Comparison of ENCODE assay signal across 22 cellular contexts in genomic region chr6:43407296-43407695, GRCh38. TPM values are rescaled to one million over a fixed set of nuclear protein-coding genes. Genes with fewer than 3 reads are reported as not detected.
A peak's percentile ranks its signal among the peaks of the same experiment; 100 is the strongest.
DNase-seq lines count a peak whose midpoint lies in the region; ATAC-seq, FAIRE-seq and TF ChIP-seq lines count a peak whose summit lies in the region.
"Had no signal": no experiment of that assay in that cellular context is flagged by ENCODE, and none has a peak within 500 bp of the region (broad histone marks: within the 10 kb centered on the region; RNA-seq: fewer than 3 reads in every experiment).

No MANE protein-coding gene starts in this region.

- H3K9me1 ChIP-seq in K562 (ENCODE audit: control insufficient read depth, insufficient read depth, low read length), result no peaks in the 10 kb centered on the region

- no peak for TF ChIP-seq POLR2A in K562 (conservative IDR thresholded peaks at IDR 0.05)

- POLR2A ChIA-PET in K562 (lab: Yijun Ruan, JAX), result no interaction called here

- intact Hi-C loops in K562 (cut with micrococcal nuclease), result no loop called here

- TF ChIP-seq CTCF in K562 (IDR thresholded peaks at IDR 0.05 in 2 of 3, conservative IDR thresholded peaks at IDR 0.05 in 1 of 3; ENCODE audit: insufficient read depth in 2 of 3, low read depth in 1 of 3, low read length in 3 of 3), result no peak
- TF ChIP-seq CTCF in neural progenitor cell (IDR thresholded peaks at IDR 0.05), result no peak

- H3K27me3 ChIP-seq in K562 (ENCODE audit: control insufficient read depth in 2 of 2, insufficient read depth in 2 of 2, low read length in 2 of 2) (peaks cover 14 to 22% of the 10 kb centered on the region in 2 experiments; a peak in 4 of 5 replicates), neural progenitor cell (peaks cover 21% of the 10 kb centered on the region)
- H3K27me3 ChIP-seq: BLaER1 treated with 17β-estradiol and CSF1 and Interleukin-3, amounts not matched to agents 10 nM and 100 nM had no signal

- H3K4me1 ChIP-seq in K562 (replicated peaks in 1 of 2; ENCODE audit: control insufficient read depth in 2 of 2, insufficient read depth in 2 of 2, low read length in 2 of 2) (peaks cover 0 to under 1% of the 10 kb centered on the region in 2 experiments; a peak in 1 of 5 replicates), neural progenitor cell (no peaks in the 10 kb centered on the region)
- H3K4me1 ChIP-seq: A549; BLaER1 treated with 17β-estradiol and CSF1 and Interleukin-3, amounts not matched to agents 10 nM and 100 nM; Caco-2 had no signal

- no peak for TF ChIP-seq RAD21 in K562 (CRISPR knock-in tag; conservative IDR thresholded peaks at IDR 0.05 in 1 of 2, IDR thresholded peaks at IDR 0.05 in 1 of 2)

- no peak overlapping the region for H3K9ac ChIP-seq in K562 (ENCODE audit: insufficient read depth in 1 of 2, low read depth in 2 of 2, low read length in 2 of 2)
- no peak overlapping the region for H3K9ac ChIP-seq in neural progenitor cell
- H3K9ac ChIP-seq: BLaER1 treated with 17β-estradiol and CSF1 and Interleukin-3, amounts not matched to agents 10 nM and 100 nM had no signal

- no peak for DNase-seq in activated naive CD4-positive, alpha-beta T cell treated with anti-CD3 and anti-CD28 coated beads, Interleukin-2, amount 10 ng/mL, durations not matched to agents 7 days and 5 days
- DNase-seq in K562 (ENCODE audit: extremely low read depth in 1 of 4, low spot score in 3 of 4), result no peak
- no peak for DNase-seq in neural progenitor cell (ENCODE audit: low spot score)
- no peak for DNase-seq in stimulated activated naive CD8-positive, alpha-beta T cell treated with anti-CD3 and anti-CD28 coated beads, Interleukin-15, amount 100 ng/mL, for 72 hours
- no peak for DNase-seq in KBM-7
- DNase-seq: AML-193; Caco-2; Calu3; CD4-positive, alpha-beta T cell; CD8-positive, alpha-beta T cell; DMS79 treated with DMSO at 0.1 percent for 48 hours; GF-D8 had no signal

- no peak overlapping the region for H3K4me3 Mint-ChIP-seq in activated naive CD4-positive, alpha-beta T cell treated with anti-CD3 and anti-CD28 coated beads, Interleukin-2, amount 50 U/mL, for 24 hours
- H3K4me3 Mint-ChIP-seq in activated naive CD4-positive, alpha-beta T cell treated with anti-CD3 and anti-CD28 coated beads, Interleukin-2, amount 10 ng/mL, durations not matched to agents 7 days and 5 days, result no peak overlapping the region
- H3K4me3 Mint-ChIP-seq in neural progenitor cell, result no peak overlapping the region
- no peak overlapping the region for H3K4me3 Mint-ChIP-seq in stimulated activated naive CD8-positive, alpha-beta T cell treated with anti-CD3 and anti-CD28 coated beads, Interleukin-15, amount 100 ng/mL, for 72 hours
- H3K4me3 Mint-ChIP-seq: B cell; CD4-positive, alpha-beta T cell; CD8-positive, alpha-beta T cell had no signal

- in situ Hi-C loops in K562 (cut with MboI) (no loop called here), KBM-7 (cut with MboI; ENCODE audit: low pct_unique_long_range_greater_than_20kb, low sequenced_read_pairs) (no loop called here)

- CTCF ChIA-PET in activated naive CD4-positive, alpha-beta T cell treated with anti-CD3 and anti-CD28 coated beads, Interleukin-2, amount 10 ng/mL, durations not matched to agents 7 days and 5 days (lab: Charles Lee), result no interaction called here
- CTCF ChIA-PET in K562 (lab: Yijun Ruan, JAX; ENCODE audit: low intra/inter-chr PET ratio), result no interaction called here

- H3K79me2 ChIP-seq in K562 (ENCODE audit: control insufficient read depth, insufficient read depth, low read length), result no peaks in the 10 kb centered on the region
- no peaks in the 10 kb centered on the region for H3K79me2 ChIP-seq in neural progenitor cell (ENCODE audit: low read depth)

- no peaks in the 10 kb centered on the region for H3F3A ChIP-seq in neural progenitor cell (ENCODE audit: low read depth)

- H3K4me3 ChIP-seq in K562 (no peak overlapping the region), neural progenitor cell (no peak overlapping the region)
- H3K4me3 ChIP-seq: A549; BLaER1 treated with 17β-estradiol and CSF1 and Interleukin-3, amounts not matched to agents 10 nM and 100 nM had no signal

- ATAC-seq in K562, result no peak
- no peak for ATAC-seq in stimulated activated naive CD8-positive, alpha-beta T cell treated with anti-CD3 and anti-CD28 coated beads, Interleukin-15, amount 100 ng/mL, for 72 hours
- ATAC-seq: A549; CD8-positive, alpha-beta T cell had no signal

- no TSS peak for BruUV-seq in K562 (replicated peaks; lab: Mats Ljungman, UMichigan)

- H3K36me3 Mint-ChIP-seq in activated naive CD4-positive, alpha-beta T cell treated with anti-CD3 and anti-CD28 coated beads, Interleukin-2, amount 50 U/mL, for 24 hours, result no peaks in the 10 kb centered on the region
- H3K36me3 Mint-ChIP-seq in activated naive CD4-positive, alpha-beta T cell treated with anti-CD3 and anti-CD28 coated beads, Interleukin-2, amount 10 ng/mL, durations not matched to agents 7 days and 5 days, result no peaks in the 10 kb centered on the region
- H3K36me3 Mint-ChIP-seq in neural progenitor cell, result no peaks in the 10 kb centered on the region
- H3K36me3 Mint-ChIP-seq: CD8-positive, alpha-beta T cell had no signal

- H3K9me3 Mint-ChIP-seq in activated naive CD4-positive, alpha-beta T cell treated with anti-CD3 and anti-CD28 coated beads, Interleukin-2, amount 50 U/mL, for 24 hours, result no peaks in the 10 kb centered on the region
- no peaks in the 10 kb centered on the region for H3K9me3 Mint-ChIP-seq in activated naive CD4-positive, alpha-beta T cell treated with anti-CD3 and anti-CD28 coated beads, Interleukin-2, amount 10 ng/mL, durations not matched to agents 7 days and 5 days
- no peaks in the 10 kb centered on the region for H3K9me3 Mint-ChIP-seq in neural progenitor cell
- no peaks in the 10 kb centered on the region for H3K9me3 Mint-ChIP-seq in stimulated activated naive CD8-positive, alpha-beta T cell treated with anti-CD3 and anti-CD28 coated beads, Interleukin-15, amount 100 ng/mL, for 72 hours
- H3K9me3 Mint-ChIP-seq: CD4-positive, alpha-beta T cell; CD8-positive, alpha-beta T cell had no signal

- H4K20me1 ChIP-seq in K562 (replicated peaks; ENCODE audit: control insufficient read depth, insufficient read depth, low read length) (no peaks in the 10 kb centered on the region), neural progenitor cell (ENCODE audit: low read depth) (no peaks in the 10 kb centered on the region)
- H4K20me1 ChIP-seq: BLaER1 treated with 17β-estradiol and CSF1 and Interleukin-3, amounts not matched to agents 10 nM and 100 nM had no signal

- H3K9me3 ChIP-seq in K562 (replicated peaks; ENCODE audit: control insufficient read depth, insufficient read depth, low read depth, low read length) (no peaks in the 10 kb centered on the region), neural progenitor cell (ENCODE audit: low read depth) (no peaks in the 10 kb centered on the region)
- H3K9me3 ChIP-seq: A549, Caco-2 had no signal

- H3K27ac ChIP-seq in K562 (ENCODE audit: extremely low read depth, low read depth, low read length), result no peak overlapping the region
- H3K27ac ChIP-seq in neural progenitor cell, result no peak overlapping the region
- H3K27ac ChIP-seq: 22Rv1; A549; BLaER1 treated with 17β-estradiol and CSF1 and Interleukin-3, amounts not matched to agents 10 nM and 100 nM; C4-2B had no signal

- 0% methylated on average over 1 of the region's 1 CpG for WGBS in K562 (ENCODE audit: insufficient coverage, low coverage, missing lambda C conversion rate)

- no peak for FAIRE-seq in K562 (lab: Jason Lieb, UNC)
- FAIRE-seq: A549, D721Med, G401.6, GM12891, GM19239 had no signal

- H3K27me3 Mint-ChIP-seq in activated naive CD4-positive, alpha-beta T cell treated with anti-CD3 and anti-CD28 coated beads, Interleukin-2, amount 50 U/mL, for 24 hours, result peaks cover 9% of the 10 kb centered on the region
- H3K27me3 Mint-ChIP-seq in activated naive CD4-positive, alpha-beta T cell treated with anti-CD3 and anti-CD28 coated beads, Interleukin-2, amount 10 ng/mL, durations not matched to agents 7 days and 5 days, result peaks cover 45% of the 10 kb centered on the region
- H3K27me3 Mint-ChIP-seq in neural progenitor cell (ENCODE audit: insufficient read depth, low read depth), result peaks cover 12% of the 10 kb centered on the region
- no peaks in the 10 kb centered on the region for H3K27me3 Mint-ChIP-seq in stimulated activated naive CD8-positive, alpha-beta T cell treated with anti-CD3 and anti-CD28 coated beads, Interleukin-15, amount 100 ng/mL, for 72 hours

- no peak for TF ChIP-seq EP300 in K562 (IDR thresholded peaks at IDR 0.05; ENCODE audit: low read length)

- H3K4me2 ChIP-seq in K562 (ENCODE audit: insufficient read depth, low read length), result no peak overlapping the region
- no peak overlapping the region for H3K4me2 ChIP-seq in neural progenitor cell
- H3K4me2 ChIP-seq: A549; BLaER1 treated with 17β-estradiol and CSF1 and Interleukin-3, amounts not matched to agents 10 nM and 100 nM had no signal

- H2AFZ ChIP-seq in K562 (ENCODE audit: low read depth, low read length) (no peak overlapping the region), neural progenitor cell (replicated peaks) (no peak overlapping the region)

- H3K27ac Mint-ChIP-seq in activated naive CD4-positive, alpha-beta T cell treated with anti-CD3 and anti-CD28 coated beads, Interleukin-2, amount 50 U/mL, for 24 hours, result peak overlapping the region; percentile 66
- H3K27ac Mint-ChIP-seq in activated naive CD4-positive, alpha-beta T cell treated with anti-CD3 and anti-CD28 coated beads, Interleukin-2, amount 10 ng/mL, durations not matched to agents 7 days and 5 days, result no peak overlapping the region
- peak overlapping the region; percentile 26 for H3K27ac Mint-ChIP-seq in neural progenitor cell
- no peak overlapping the region for H3K27ac Mint-ChIP-seq in stimulated activated naive CD8-positive, alpha-beta T cell treated with anti-CD3 and anti-CD28 coated beads, Interleukin-15, amount 100 ng/mL, for 72 hours
- H3K27ac Mint-ChIP-seq: B cell; CD4-positive, alpha-beta T cell; CD8-positive, alpha-beta T cell had no signal

- no peaks in the 10 kb centered on the region for H3K4me1 Mint-ChIP-seq in activated naive CD4-positive, alpha-beta T cell treated with anti-CD3 and anti-CD28 coated beads, Interleukin-2, amount 50 U/mL, for 24 hours
- no peaks in the 10 kb centered on the region for H3K4me1 Mint-ChIP-seq in activated naive CD4-positive, alpha-beta T cell treated with anti-CD3 and anti-CD28 coated beads, Interleukin-2, amount 10 ng/mL, durations not matched to agents 7 days and 5 days
- no peaks in the 10 kb centered on the region for H3K4me1 Mint-ChIP-seq in neural progenitor cell
- no peaks in the 10 kb centered on the region for H3K4me1 Mint-ChIP-seq in stimulated activated naive CD8-positive, alpha-beta T cell treated with anti-CD3 and anti-CD28 coated beads, Interleukin-15, amount 100 ng/mL, for 72 hours
- H3K4me1 Mint-ChIP-seq: B cell had no signal

- H3K36me3 ChIP-seq in K562 (ENCODE audit: control insufficient read depth, insufficient read depth, low read length), result no peaks in the 10 kb centered on the region
- H3K36me3 ChIP-seq in neural progenitor cell, result no peaks in the 10 kb centered on the region
- H3K36me3 ChIP-seq: BLaER1 treated with 17β-estradiol and CSF1 and Interleukin-3, amounts not matched to agents 10 nM and 100 nM had no signal

RNA-seq across cellular contexts. Expression of gene ABCC10, which starts 20.0 kb away (rescaled TPM):
- 98.1 and 219 TPM in 2 replicates for total RNA-seq in K562 (2011; cell fraction: chromatin; rRNA removed; ENCODE audit: low replicate concordance)
- total RNA-seq in K562 (2011; cell fraction: nucleolus; rRNA removed), result 108 and 125 TPM in 2 replicates
- total RNA-seq in K562 (2011; cell fraction: nucleoplasm; rRNA removed), result 89.8 and 98.2 TPM in 2 replicates
- 16.5 and 20.4 TPM in 2 replicates for total RNA-seq in K562 (2014; rRNA removed)
- total RNA-seq in K562 (2014; rRNA removed; fragmentation: Illumina TruSeq; extraction: Trizol), result 6.8 and 10.5 TPM in 2 replicates
- total RNA-seq in K562 (2015; rRNA removed; fragmentation: Illumina TruSeq; extraction: Trizol), result 13.4 TPM in 2 replicates
- total RNA-seq in K562 (2021), result 28.4 and 29.1 TPM in 2 replicates
- polyA plus RNA-seq in K562 (2011; rRNA removed), result 13.7 and 23.5 TPM in 2 replicates
- 13.8 and 24.4 TPM in 2 replicates for polyA plus RNA-seq in K562 (2011; cell fraction: cytosol; rRNA removed)
- polyA plus RNA-seq in K562 (2011; cell fraction: nucleus; rRNA removed), result 79.9 and 89.8 TPM in 2 replicates
- polyA plus RNA-seq in K562 (2012), result 19.5 and 28.6 TPM in 2 replicates
- 21.3 and 25.8 TPM in 2 replicates for polyA plus RNA-seq in K562 (2014; fragmentation: Illumina TruSeq; extraction: Trizol)
- 1 to 10 TPM; 2.4 to 2.6 TPM for polyA plus RNA-seq in K562 (2014; fragmentation: Nextera tagmentation; extraction: Ambion mirVana)
- polyA plus RNA-seq in K562 (2014; rRNA removed), result 21.7 and 21.8 TPM in 2 replicates
- polyA minus RNA-seq in K562 (2011; rRNA and poly(A)+ RNA removed), result 11.0 and 11.4 TPM in 2 replicates
- 15.0 and 21.0 TPM in 2 replicates for polyA minus RNA-seq in K562 (2011; cell fraction: cytosol; rRNA and poly(A)+ RNA removed)
- 16.6 and 23.7 TPM in 2 replicates for polyA minus RNA-seq in K562 (2011; cell fraction: nucleus; rRNA and poly(A)+ RNA removed)
- total RNA-seq in neural progenitor cell (ENCODE audit: low replicate concordance), result 10.1 and 14.6 TPM in 2 replicates

RNA-seq across cellular contexts. Expression of gene ZNF318, which starts 37.8 kb away (rescaled TPM):
- 31.3 and 42.8 TPM in 2 replicates for total RNA-seq in K562 (2011; cell fraction: chromatin; rRNA removed; ENCODE audit: low replicate concordance)
- total RNA-seq in K562 (2011; cell fraction: nucleolus; rRNA removed), result 14.2 and 16.4 TPM in 2 replicates
- 17.2 and 19.3 TPM in 2 replicates for total RNA-seq in K562 (2011; cell fraction: nucleoplasm; rRNA removed)
- total RNA-seq in K562 (2014; rRNA removed) (7.9 and 10.2 TPM in 2 replicates), K562 (2014; rRNA removed; fragmentation: Illumina TruSeq; extraction: Trizol) (7.5 and 8.6 TPM in 2 replicates), K562 (2015; rRNA removed; fragmentation: Illumina TruSeq; extraction: Trizol) (8.4 and 9.2 TPM in 2 replicates), K562 (2021) (16.9 and 17.8 TPM in 2 replicates), neural progenitor cell (ENCODE audit: low replicate concordance) (17.6 TPM in 2 replicates)
- polyA plus RNA-seq in K562 (2011; rRNA removed) (19.0 and 24.6 TPM in 2 replicates), K562 (2014; fragmentation: Illumina TruSeq; extraction: Trizol) (15.5 and 17.5 TPM in 2 replicates), K562 (2014; fragmentation: Nextera tagmentation; extraction: Ambion mirVana) (1 to 10 TPM; 3.2 to 3.6 TPM), K562 (2014; rRNA removed) (8.7 and 9.7 TPM in 2 replicates)
- 18.0 and 21.3 TPM in 2 replicates for polyA plus RNA-seq in K562 (2011; cell fraction: cytosol; rRNA removed)
- polyA plus RNA-seq in K562 (2011; cell fraction: nucleus; rRNA removed), result 35.5 and 47.6 TPM in 2 replicates
- 13.6 and 14.5 TPM in 2 replicates for polyA plus RNA-seq in K562 (2012)
- 36.5 and 39.7 TPM in 2 replicates for polyA minus RNA-seq in K562 (2011; rRNA and poly(A)+ RNA removed)
- 26.8 and 29.1 TPM in 2 replicates for polyA minus RNA-seq in K562 (2011; cell fraction: cytosol; rRNA and poly(A)+ RNA removed)
- 13.2 and 26.0 TPM in 2 replicates for polyA minus RNA-seq in K562 (2011; cell fraction: nucleus; rRNA and poly(A)+ RNA removed)

RNA-seq across cellular contexts. Expression of gene DLK2, which starts 48.1 kb away (rescaled TPM):
- 0.30 and 1.3 TPM in 2 replicates for total RNA-seq in K562 (2011; cell fraction: chromatin; rRNA removed; ENCODE audit: low replicate concordance)
- total RNA-seq in K562 (2011; cell fraction: nucleolus; rRNA removed), result 2.2 and 3.3 TPM in 2 replicates
- total RNA-seq in K562 (2011; cell fraction: nucleoplasm; rRNA removed), result 1.9 and 2.0 TPM in 2 replicates
- 0.23 and 0.29 TPM in 2 replicates for total RNA-seq in K562 (2014; rRNA removed)
- not detected in 2 replicates for total RNA-seq in K562 (2014; rRNA removed; fragmentation: Illumina TruSeq; extraction: Trizol)
- 0.11 TPM in 1 of 2 replicates, not detected in the other for total RNA-seq in K562 (2015; rRNA removed; fragmentation: Illumina TruSeq; extraction: Trizol)
- total RNA-seq in K562 (2021), result 0.36 and 0.53 TPM in 2 replicates
- 0.35 and 0.74 TPM in 2 replicates for polyA plus RNA-seq in K562 (2011; rRNA removed)
- polyA plus RNA-seq in K562 (2011; cell fraction: cytosol; rRNA removed), result 1.0 and 1.8 TPM in 2 replicates
- polyA plus RNA-seq in K562 (2011; cell fraction: nucleus; rRNA removed), result 0.87 and 1.3 TPM in 2 replicates
- 0.59 and 0.60 TPM in 2 replicates for polyA plus RNA-seq in K562 (2012)
- polyA plus RNA-seq in K562 (2014; fragmentation: Illumina TruSeq; extraction: Trizol), result 0.16 and 0.37 TPM in 2 replicates
- not detected for polyA plus RNA-seq in K562 (2014; fragmentation: Nextera tagmentation; extraction: Ambion mirVana)
- 0.45 and 0.65 TPM in 2 replicates for polyA plus RNA-seq in K562 (2014; rRNA removed)
- polyA minus RNA-seq in K562 (2011; rRNA and poly(A)+ RNA removed), result 0.25 and 0.27 TPM in 2 replicates
- not detected in 2 replicates for polyA minus RNA-seq in K562 (2011; cell fraction: cytosol; rRNA and poly(A)+ RNA removed)
- polyA minus RNA-seq in K562 (2011; cell fraction: nucleus; rRNA and poly(A)+ RNA removed), result 0.13 and 0.44 TPM in 2 replicates
- 1.1 TPM in 1 of 2 replicates, not detected in the other for total RNA-seq in neural progenitor cell (ENCODE audit: low replicate concordance)
- total RNA-seq: B cell had no signal

Comparison
In these comparisons a context has a peak if more than half of its experiments do, and no peak if none do; other contexts are left out.
1. H3K27ac Mint-ChIP-seq: peak in activated naive CD4-positive, alpha-beta T cell treated with anti-CD3 and anti-CD28 coated beads, Interleukin-2, amount 50 U/mL, for 24 hours (single experiment) and neural progenitor cell (single experiment); none in activated naive CD4-positive, alpha-beta T cell treated with anti-CD3 and anti-CD28 coated beads, Interleukin-2, amount 10 ng/mL, durations not matched to agents 7 days and 5 days (single experiment) and stimulated activated naive CD8-positive, alpha-beta T cell treated with anti-CD3 and anti-CD28 coated beads, Interleukin-15, amount 100 ng/mL, for 72 hours (0 of 2).